Comparison of ENCODE assay signal across 23 cellular contexts in the genomic region with DNA sequence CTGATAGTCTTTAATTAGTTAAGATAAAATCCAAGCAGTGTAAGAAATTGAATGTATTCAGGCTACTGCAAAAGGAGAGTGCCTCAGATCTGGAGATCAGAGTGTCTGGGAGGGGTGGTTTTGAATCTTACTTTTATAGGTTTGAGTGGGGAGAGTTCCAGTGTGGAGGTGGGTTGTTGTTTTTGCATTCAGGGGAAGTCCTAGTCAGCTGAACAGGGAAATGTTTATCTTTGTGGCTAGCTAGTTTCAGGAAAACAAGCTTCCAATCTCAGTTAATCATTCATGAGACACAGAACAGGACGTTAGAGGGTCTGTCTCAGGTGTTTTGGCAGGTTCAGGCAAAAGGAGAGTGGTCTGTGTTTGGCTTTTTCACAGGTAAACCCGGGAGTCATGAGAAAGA.
"Had no signal": no experiment of that assay in that cellular context is flagged by ENCODE, and none has a peak within 500 bp of the region (broad histone marks: within the 10 kb centered on the region; RNA-seq: fewer than 3 reads in every experiment).

No MANE protein-coding gene starts in this region.

- H3K4me3 Mint-ChIP-seq: activated CD4-positive, alpha-beta T cell treated with anti-CD3 and anti-CD28 coated beads, Interleukin-2, amount 10 ng/mL, durations not matched to agents 7 days and 5 days; activated T-cell treated with anti-CD3 and anti-CD28 coated beads, Interleukin-2, amount 50 U/mL, for 72 hours; neural progenitor cell; stimulated activated naive CD8-positive, alpha-beta T cell treated with anti-CD3 and anti-CD28 coated beads, Interleukin-15, amount 100 ng/mL, for 72 hours had no signal

- H3K27me3 Mint-ChIP-seq: activated CD4-positive, alpha-beta T cell treated with anti-CD3 and anti-CD28 coated beads, Interleukin-2, amount 10 ng/mL, durations not matched to agents 7 days and 5 days; stimulated activated naive CD8-positive, alpha-beta T cell treated with anti-CD3 and anti-CD28 coated beads, Interleukin-15, amount 100 ng/mL, for 72 hours had no signal

- H3K9me3 ChIP-seq: adrenal gland, prostate gland, SK-N-SH, suprapubic skin, transverse colon, uterus had no signal

- H3K4me1 Mint-ChIP-seq: activated CD4-positive, alpha-beta T cell treated with anti-CD3 and anti-CD28 coated beads, Interleukin-2, amount 10 ng/mL, durations not matched to agents 7 days and 5 days; neural progenitor cell had no signal

- H3K4me3 ChIP-seq: adrenal gland, dorsolateral prefrontal cortex, neural progenitor cell, prostate gland, suprapubic skin, transverse colon, uterus had no signal

- H3K27ac Mint-ChIP-seq: activated CD4-positive, alpha-beta T cell treated with anti-CD3 and anti-CD28 coated beads, Interleukin-2, amount 10 ng/mL, durations not matched to agents 7 days and 5 days; activated T-cell treated with anti-CD3 and anti-CD28 coated beads, Interleukin-2, amount 50 U/mL, for 72 hours; neural progenitor cell had no signal

- H3K9me3 Mint-ChIP-seq: activated naive CD4-positive, alpha-beta T cell treated with anti-CD3 and anti-CD28 coated beads, Interleukin-2, amount 50 U/mL, for 72 hours; activated T-cell treated with anti-CD3 and anti-CD28 coated beads, Interleukin-2, amount 50 U/mL, for 72 hours; neural progenitor cell; stimulated activated naive CD8-positive, alpha-beta T cell treated with anti-CD3 and anti-CD28 coated beads, Interleukin-15, amount 100 ng/mL, for 72 hours had no signal

- ATAC-seq: activated CD4-positive, CD25-positive, alpha-beta regulatory T cell treated with anti-CD3 and anti-CD28 coated beads, Interleukin-2, amount 50 U/mL, for 24 hours; activated naive CD4-positive, alpha-beta T cell treated with anti-CD3 and anti-CD28 coated beads, Interleukin-2, amount 50 U/mL, for 72 hours; activated T-cell treated with anti-CD3 and anti-CD28 coated beads, Interleukin-2, amount 50 U/mL, for 72 hours; right cardiac atrium; stimulated activated naive CD8-positive, alpha-beta T cell treated with anti-CD3 and anti-CD28 coated beads, Interleukin-15, amount 100 ng/mL, for 72 hours had no signal

- DNase-seq: activated CD4-positive, alpha-beta T cell treated with anti-CD3 and anti-CD28 coated beads, Interleukin-2, amount 10 ng/mL, durations not matched to agents 7 days and 5 days; activated CD8-positive, alpha-beta memory T cell treated with anti-CD3 and anti-CD28 coated beads, Interleukin-2, amount 50 U/mL, for 48 hours; activated effector memory CD4-positive, alpha-beta T cell treated with anti-CD3 and anti-CD28 coated beads, Interleukin-2, amount 50 U/mL, for 16 hours; activated T-cell treated with anti-CD3 and anti-CD28 coated beads, Interleukin-2, amount 50 U/mL, for 72 hours; caudate nucleus; dorsolateral prefrontal cortex; mammary epithelial cell; midbrain; right cardiac atrium; SK-N-SH; small intestine; stimulated activated CD4-positive, alpha-beta T cell treated with anti-CD3 and anti-CD28 coated beads, Interleukin-15, amount 100 ng/mL, for 24 hours; stimulated activated CD4-positive, alpha-beta T cell treated with anti-CD3 and anti-CD28 coated beads, Interleukin-2, amount 100 ng/mL, for 48 hours; stimulated activated naive CD8-positive, alpha-beta T cell treated with anti-CD3 and anti-CD28 coated beads, Interleukin-15, amount 100 ng/mL, for 72 hours; T-helper 1 cell; transverse colon; uterus had no signal

- H3K36me3 ChIP-seq: adrenal gland, neural progenitor cell, prostate gland, suprapubic skin, transverse colon, uterus had no signal

- H3K27me3 ChIP-seq: adrenal gland, neural progenitor cell, suprapubic skin, transverse colon, uterus had no signal

- H3K4me1 ChIP-seq: adrenal gland, neural progenitor cell, prostate gland, suprapubic skin, transverse colon, uterus had no signal
